23 cellular contexts compared by ENCODE assay signal in the genomic region with DNA sequence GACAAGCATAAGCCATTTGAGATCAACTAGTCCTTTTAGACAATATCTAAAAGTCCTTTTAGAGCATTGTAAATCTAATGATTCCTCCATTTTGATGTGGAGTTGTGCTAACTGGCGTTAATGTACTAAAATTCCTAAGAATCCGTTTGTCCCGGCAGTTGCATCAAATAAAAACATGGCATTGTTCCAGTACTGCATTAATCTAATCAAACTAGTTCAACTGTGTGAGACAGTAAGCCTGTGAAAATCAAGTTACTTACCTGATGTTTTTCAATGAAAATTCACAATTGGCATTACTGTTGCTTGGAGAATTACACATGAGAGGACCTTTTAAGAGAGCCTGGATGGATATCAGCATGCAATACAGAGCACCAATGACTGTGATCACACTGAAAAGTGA. TPM values are rescaled to one million over a fixed set of nuclear protein-coding genes. Genes with fewer than 3 reads are reported as not detected.
"Had no signal": no experiment of that assay in that cellular context is flagged by ENCODE, and none has a peak within 500 bp of the region (broad histone marks: within the 10 kb centered on the region; RNA-seq: fewer than 3 reads in every experiment).

No MANE protein-coding gene starts in this region.

- H3K4me1 ChIP-seq: right lobe of liver had no signal

- H3K4me3 Mint-ChIP-seq: naive thymus-derived CD8-positive, alpha-beta T cell; stimulated activated effector memory CD8-positive, alpha-beta T cell treated with anti-CD3 and anti-CD28 coated beads, Interleukin-12 subunit alpha, Interleukin-12 subunit beta, amount 100 ng/mL, for 72 hours had no signal

- H3K27ac Mint-ChIP-seq: naive thymus-derived CD8-positive, alpha-beta T cell; stimulated activated effector memory CD8-positive, alpha-beta T cell treated with anti-CD3 and anti-CD28 coated beads, Interleukin-12 subunit alpha, Interleukin-12 subunit beta, amount 100 ng/mL, for 72 hours had no signal

- H3K27me3 Mint-ChIP-seq: naive thymus-derived CD8-positive, alpha-beta T cell had no signal

- H3K36me3 ChIP-seq: right lobe of liver, upper lobe of left lung had no signal

- H3K9me3 Mint-ChIP-seq: naive thymus-derived CD8-positive, alpha-beta T cell; stimulated activated effector memory CD8-positive, alpha-beta T cell treated with anti-CD3 and anti-CD28 coated beads, Interleukin-12 subunit alpha, Interleukin-12 subunit beta, amount 100 ng/mL, for 72 hours had no signal

- H3K4me1 Mint-ChIP-seq: stimulated activated effector memory CD8-positive, alpha-beta T cell treated with anti-CD3 and anti-CD28 coated beads, Interleukin-12 subunit alpha, Interleukin-12 subunit beta, amount 100 ng/mL, for 72 hours had no signal

- DNase-seq: activated CD4-positive, alpha-beta T cell treated with anti-CD3 and anti-CD28 coated beads, Interleukin-2, amount 50 U/mL, for 1 hour; activated CD4-positive, CD25-positive, alpha-beta regulatory T cell treated with anti-CD3 and anti-CD28 coated beads, Interleukin-2, amount 50 U/mL, for 72 hours; activated CD8-positive, alpha-beta memory T cell treated with anti-CD3 and anti-CD28 coated beads, Interleukin-2, amount 50 U/mL, for 4 hours; activated effector memory CD4-positive, alpha-beta T cell treated with anti-CD3 and anti-CD28 coated beads, Interleukin-2, amount 50 U/mL, for 16 hours; activated naive CD4-positive, alpha-beta T cell treated with anti-CD3 and anti-CD28 coated beads, Interleukin-2, amount 50 U/mL, for 16 hours; activated T-cell treated with anti-CD3 and anti-CD28 coated beads, Interleukin-2, amount 50 U/mL, for 48 hours; dermis blood vessel endothelial cell; effector memory CD4-positive, alpha-beta T cell; left cardiac atrium; naive thymus-derived CD8-positive, alpha-beta T cell; pancreas; right lobe of liver; stimulated activated CD4-positive, alpha-beta T cell treated with anti-CD3 and anti-CD28 coated beads, Interleukin-4, amount 100 ng/mL, for 24 hours; stomach; upper lobe of left lung had no signal

- FAIRE-seq: pancreas had no signal

- H3K27me3 ChIP-seq: pancreas, right lobe of liver, stomach, upper lobe of left lung had no signal

- H3K4me3 ChIP-seq: pancreas, right lobe of liver, stomach, upper lobe of left lung had no signal

- H3K27ac ChIP-seq: pancreas, right lobe of liver, upper lobe of left lung had no signal

- H3K9me3 ChIP-seq: pancreas, right lobe of liver, stomach, upper lobe of left lung had no signal

- ATAC-seq: left cardiac atrium; naive thymus-derived CD8-positive, alpha-beta T cell; pancreas; right lobe of liver; stimulated activated effector memory CD8-positive, alpha-beta T cell treated with anti-CD3 and anti-CD28 coated beads, Interleukin-12 subunit alpha, Interleukin-12 subunit beta, amount 100 ng/mL, for 72 hours had no signal

RNA-seq across cellular contexts. Expression of a gene that starts 13.3 kb away (rescaled TPM):
- total RNA-seq: chondrocyte; dermis blood vessel endothelial cell; left cardiac atrium; lower leg skin; naive thymus-derived CD8-positive, alpha-beta T cell; pancreas; pulmonary artery endothelial cell; right lobe of liver; T-helper 1 cell treated with Interleukin-12 subunit alpha and Interleukin-12 subunit beta and Interleukin-4 antibody, amounts not matched to agents 30 ng/mL and 1 ng/mL, for 36 hours; temporal lobe; upper lobe of left lung had no signal
- polyA plus RNA-seq: naive thymus-derived CD8-positive, alpha-beta T cell; pancreas; stomach had no signal

RNA-seq across cellular contexts. Expression of a gene that starts 21.9 kb away (rescaled TPM):
- total RNA-seq: chondrocyte; dermis blood vessel endothelial cell; left cardiac atrium; lower leg skin; mesenteric fat pad; naive thymus-derived CD8-positive, alpha-beta T cell; pancreas; pulmonary artery endothelial cell; right lobe of liver; stomach; T-helper 1 cell treated with Interleukin-12 subunit alpha and Interleukin-12 subunit beta and Interleukin-4 antibody, amounts not matched to agents 30 ng/mL and 1 ng/mL, for 36 hours; temporal lobe; upper lobe of left lung had no signal
- polyA plus RNA-seq: adipose tissue; naive thymus-derived CD8-positive, alpha-beta T cell; pancreas; stomach had no signal
